In genomic region chr13:36282818-36283432, GRCh38 we compare ENCODE assay signal across 8 cellular contexts. TPM values are rescaled to one million over a fixed set of nuclear protein-coding genes. Genes with fewer than 3 reads are reported as not detected.
A peak's percentile ranks its signal among the peaks of the same experiment; 100 is the strongest.
DNase-seq lines count a peak whose midpoint lies in the region; ATAC-seq and TF ChIP-seq lines count a peak whose summit lies in the region.

No MANE protein-coding gene starts in this region.

- no peak overlapping the region for H4K5ac ChIP-seq in H9 (ENCODE audit: insufficient read length, low read depth, low read length)

- no peak overlapping the region for H2BK5ac ChIP-seq in H9 (ENCODE audit: insufficient read length, low read length)

- intact Hi-C loops in CD4-positive, alpha-beta memory T cell (cut with micrococcal nuclease), result no loop called here
- intact Hi-C loops in activated CD4-positive, alpha-beta T cell treated with anti-CD3 and anti-CD28 coated beads for 36 hours (cut with DNase I, micrococcal nuclease), result loop anchor here (2.0 to 10.0 kb wide), 5 partner anchors 112 to 454 kb away; no protein-coding TSS in a partner anchor

- no peak overlapping the region for H3K4me3 Mint-ChIP-seq in CD4-positive, alpha-beta memory T cell
- no peak overlapping the region for H3K4me3 Mint-ChIP-seq in H9
- H3K4me3 Mint-ChIP-seq in activated CD4-positive, alpha-beta T cell treated with anti-CD3 and anti-CD28 coated beads for 36 hours, result no peak overlapping the region

- no peak overlapping the region for H2BK15ac ChIP-seq in H9 (ENCODE audit: low read depth, low read length)

- peak in 4 of 5 donors; percentile 9 to 21 (median 14) for DNase-seq in CD4-positive, alpha-beta memory T cell
- DNase-seq in H9, result no peak
- peak; percentile 46 for DNase-seq in RWPE1 (ENCODE audit: low spot score)
- DNase-seq in foreskin fibroblast, result peak; percentile 23 to 65
- DNase-seq in retinal pigment epithelial cell (ENCODE audit: low read depth), result no peak
- no peak for DNase-seq in activated CD4-positive, alpha-beta T cell treated with anti-CD3 and anti-CD28 coated beads for 36 hours

- H2BK120ac ChIP-seq in H9 (ENCODE audit: low read depth, low read length, poor library complexity, severe bottlenecking), result no peak overlapping the region

- H4K8ac ChIP-seq in H9 (replicated peaks; ENCODE audit: insufficient read length, low read depth, low read length), result no peak overlapping the region

- no peak overlapping the region for H2AK5ac ChIP-seq in H9 (ENCODE audit: insufficient read length, low read length)

- no peaks in the 10 kb centered on the region for H4K20me1 ChIP-seq in H9 (ENCODE audit: control insufficient read depth, insufficient read depth, insufficient read length)

- H3K4me1 ChIP-seq in CD4-positive, alpha-beta memory T cell (ENCODE audit: insufficient read depth, low read length), result no peaks in the 10 kb centered on the region
- H3K4me1 ChIP-seq in H9 (ENCODE audit: insufficient read depth, low read length), result no peaks in the 10 kb centered on the region

- H3K27me3 ChIP-seq in CD4-positive, alpha-beta memory T cell (ENCODE audit: insufficient read depth, low read length), result no peaks in the 10 kb centered on the region
- no peaks in the 10 kb centered on the region for H3K27me3 ChIP-seq in H9 (ENCODE audit: insufficient read depth, low read length)

- H2BK20ac ChIP-seq in H9 (ENCODE audit: low read depth, low read length, poor library complexity, severe bottlenecking), result no peak overlapping the region

- H3K27ac Mint-ChIP-seq in CD4-positive, alpha-beta memory T cell, result no peak overlapping the region
- H3K27ac Mint-ChIP-seq in H9, result no peak overlapping the region
- no peak overlapping the region for H3K27ac Mint-ChIP-seq in activated CD4-positive, alpha-beta T cell treated with anti-CD3 and anti-CD28 coated beads for 36 hours

- no peak overlapping the region for H3K27ac ChIP-seq in CD4-positive, alpha-beta memory T cell (ENCODE audit: low read depth, low read length)
- H3K27ac ChIP-seq in H9 (ENCODE audit: insufficient read length, low read depth, low read length) (no peak overlapping the region), RWPE1 (no peak overlapping the region)

- H3K9me3 Mint-ChIP-seq in CD4-positive, alpha-beta memory T cell, result peaks cover 0 to 2% (median 0%) of the 10 kb centered on the region in 8 donors
- H3K9me3 Mint-ChIP-seq in H9, result peaks cover 6 to 18% of the 10 kb centered on the region in 2 experiments; a peak in 4 of 5 replicates
- H3K9me3 Mint-ChIP-seq in activated CD4-positive, alpha-beta T cell treated with anti-CD3 and anti-CD28 coated beads for 36 hours (ENCODE audit: low read depth), result no peaks in the 10 kb centered on the region

- H3K23ac ChIP-seq in H9 (ENCODE audit: insufficient read length, low read depth, low read length), result no peak overlapping the region

- H3K9me3 ChIP-seq in CD4-positive, alpha-beta memory T cell (ENCODE audit: control insufficient read depth in 1 of 2, low read length in 2 of 2), result no peaks in the 10 kb centered on the region
- no peaks in the 10 kb centered on the region for H3K9me3 ChIP-seq in H9 (ENCODE audit: control insufficient read depth, low read depth, low read length)

- WGBS in H9 (ENCODE audit: extremely low coverage, insufficient read length, low lambda C conversion rate), result no CpG with 5 or more reads among the region's 6 CpGs

- H3K9ac ChIP-seq in H9 (ENCODE audit: extremely low read depth, insufficient read length, low read length), result no peak overlapping the region

- H3K18ac ChIP-seq in H9 (ENCODE audit: insufficient read length, low read depth, low read length), result no peak overlapping the region

- H3T11ph ChIP-seq in H9 (ENCODE audit: low read length), result no peak overlapping the region

- H3K4me2 ChIP-seq in H9 (ENCODE audit: insufficient read depth, insufficient read length, low read length), result no peak overlapping the region

- ATAC-seq in GM18873 (IDR thresholded peaks at IDR 0.05; ENCODE audit: low FRiP score, unreplicated experiment), result no peak
- no peak for ATAC-seq in GM19455 (IDR thresholded peaks at IDR 0.05; ENCODE audit: unreplicated experiment)
- ATAC-seq in activated CD4-positive, alpha-beta T cell treated with anti-CD3 and anti-CD28 coated beads for 36 hours, result no peak

- peaks cover 9 to 11% of the 10 kb centered on the region in 2 donors for H3K27me3 Mint-ChIP-seq in CD4-positive, alpha-beta memory T cell
- no peaks in the 10 kb centered on the region for H3K27me3 Mint-ChIP-seq in H9 (ENCODE audit: low read depth)
- H3K27me3 Mint-ChIP-seq in activated CD4-positive, alpha-beta T cell treated with anti-CD3 and anti-CD28 coated beads for 36 hours, result peaks cover 14% of the 10 kb centered on the region

- TF ChIP-seq CTCF in H9 (conservative IDR thresholded peaks at IDR 0.05) (peak; percentile 93), RWPE1 (conservative IDR thresholded peaks at IDR 0.05; ENCODE audit: low read depth) (peak; percentile 83), foreskin fibroblast (IDR thresholded peaks at IDR 0.05; ENCODE audit: low read depth, low read length) (peak; percentile 78), retinal pigment epithelial cell (conservative IDR thresholded peaks at IDR 0.05; ENCODE audit: low read depth, low read length) (peak; percentile 77)

- H3K56ac ChIP-seq in H9 (ENCODE audit: insufficient read length, low read depth, low read length), result no peak overlapping the region

- no peaks in the 10 kb centered on the region for H3K23me2 ChIP-seq in H9 (ENCODE audit: insufficient read length, low read depth, low read length, poor library complexity, severe bottlenecking)

- POLR2A ChIA-PET in CD4-positive, alpha-beta memory T cell (lab: Charles Lee; ENCODE audit: partially characterized antibody), result no interaction called here
- POLR2A ChIA-PET in RWPE1 (lab: Yijun Ruan, JAX; ENCODE audit: low non-redundant PET), result no interaction called here
- POLR2A ChIA-PET in activated CD4-positive, alpha-beta T cell treated with anti-CD3 and anti-CD28 coated beads for 36 hours (lab: Charles Lee), result no interaction called here

- H3K4ac ChIP-seq in H9 (ENCODE audit: low read depth, low read length), result no peak overlapping the region

- no peaks in the 10 kb centered on the region for H3K79me2 ChIP-seq in H9 (ENCODE audit: insufficient read depth, low read length)

- no peak overlapping the region for H3K4me3 ChIP-seq in CD4-positive, alpha-beta memory T cell (ENCODE audit: low read length in 2 of 2)
- H3K4me3 ChIP-seq in foreskin fibroblast (ENCODE audit: low read depth in 1 of 2, low read length in 2 of 2) (no peak overlapping the region), retinal pigment epithelial cell (ENCODE audit: low read length) (no peak overlapping the region)

- H3K4me1 Mint-ChIP-seq in CD4-positive, alpha-beta memory T cell, result no peaks in the 10 kb centered on the region
- peaks cover 0 to 8% of the 10 kb centered on the region in 2 experiments; a peak in 1 of 4 replicates for H3K4me1 Mint-ChIP-seq in H9
- H3K4me1 Mint-ChIP-seq in activated CD4-positive, alpha-beta T cell treated with anti-CD3 and anti-CD28 coated beads for 36 hours, result no peaks in the 10 kb centered on the region

- no peaks in the 10 kb centered on the region for H3K79me1 ChIP-seq in H9 (ENCODE audit: insufficient read depth, low read depth, low read length, poor library complexity, severe bottlenecking)

- H2BK12ac ChIP-seq in H9 (ENCODE audit: insufficient read length, low read depth, low read length), result no peak overlapping the region

- no peaks in the 10 kb centered on the region for H3K36me3 Mint-ChIP-seq in CD4-positive, alpha-beta memory T cell
- peaks cover 4 to 18% (median 14%) of the 10 kb centered on the region in 3 experiments; a peak in 5 of 7 replicates for H3K36me3 Mint-ChIP-seq in H9 (ENCODE audit: insufficient read depth in 1 of 3, low read depth in 3 of 3)
- H3K36me3 Mint-ChIP-seq in activated CD4-positive, alpha-beta T cell treated with anti-CD3 and anti-CD28 coated beads for 36 hours (ENCODE audit: low read depth), result no peaks in the 10 kb centered on the region

- CTCF ChIA-PET in CD4-positive, alpha-beta memory T cell (lab: Charles Lee; ENCODE audit: partially characterized antibody), result interaction anchor here (0.8 to 2.0 kb wide), 11 partner anchors 8 to 454 kb away, joined by 3 to 11 read pairs (median 4); no protein-coding TSS in a partner anchor
- CTCF ChIA-PET in RWPE1 (lab: Yijun Ruan, JAX), result interaction anchor here (0.5 to 1.9 kb wide), 31 partner anchors 8 to 1401 kb away, joined by 3 to 8 read pairs (median 3); no protein-coding TSS in a partner anchor
- CTCF ChIA-PET in activated CD4-positive, alpha-beta T cell treated with anti-CD3 and anti-CD28 coated beads for 36 hours (lab: Charles Lee), result interaction anchor here (0.6 to 3.5 kb wide), 17 partner anchors 8 to 453 kb away, joined by 3 to 24 read pairs (median 4); partner anchors contain the start of gene CCDC169

- H3K36me3 ChIP-seq in CD4-positive, alpha-beta memory T cell (ENCODE audit: insufficient read depth, low read length), result no peaks in the 10 kb centered on the region

- no peak overlapping the region for H4K91ac ChIP-seq in H9 (ENCODE audit: insufficient read length, low read depth, low read length)

- no peak overlapping the region for H3K14ac ChIP-seq in H9 (ENCODE audit: insufficient read depth, low read length)

- H2AFZ ChIP-seq in H9 (ENCODE audit: low read length), result no peak overlapping the region

RNA-seq across cellular contexts. Expression of gene CCDC169, which starts 14.7 kb away (rescaled TPM):
- not detected for total RNA-seq in CD4-positive, alpha-beta memory T cell
- polyA plus RNA-seq in CD4-positive, alpha-beta memory T cell, result not detected
- 19.1 and 20.5 TPM in 2 replicates for total RNA-seq in H9 (2021)
- under 1 TPM; 0.30 TPM for total RNA-seq in activated CD4-positive, alpha-beta T cell treated with anti-CD3 and anti-CD28 coated beads for 36 hours

Comparison
In these comparisons a context has a peak if more than half of its experiments do, and no peak if none do; other contexts are left out.
1. DNase-seq: peak in CD4-positive, alpha-beta memory T cell (4 of 5), RWPE1 (single experiment) and foreskin fibroblast (2 of 2); none in H9 (single experiment), retinal pigment epithelial cell (single experiment) and activated CD4-positive, alpha-beta T cell treated with anti-CD3 and anti-CD28 coated beads for 36 hours (single experiment).
2. RNA of gene CCDC169, which starts 14.7 kb away (total RNA-seq): 19.1 to 20.5 TPM in H9; 0.30 TPM in activated CD4-positive, alpha-beta T cell treated with anti-CD3 and anti-CD28 coated beads for 36 hours and not detected in CD4-positive, alpha-beta memory T cell; every median in the first group is over 10 times any median in the second.
3. Peak in every context shown above with its lines, with median percentiles within 50 percentile points of each other: CTCF ChIP-seq.